ENCODE assay signal across 16 cellular contexts in the genomic region with DNA sequence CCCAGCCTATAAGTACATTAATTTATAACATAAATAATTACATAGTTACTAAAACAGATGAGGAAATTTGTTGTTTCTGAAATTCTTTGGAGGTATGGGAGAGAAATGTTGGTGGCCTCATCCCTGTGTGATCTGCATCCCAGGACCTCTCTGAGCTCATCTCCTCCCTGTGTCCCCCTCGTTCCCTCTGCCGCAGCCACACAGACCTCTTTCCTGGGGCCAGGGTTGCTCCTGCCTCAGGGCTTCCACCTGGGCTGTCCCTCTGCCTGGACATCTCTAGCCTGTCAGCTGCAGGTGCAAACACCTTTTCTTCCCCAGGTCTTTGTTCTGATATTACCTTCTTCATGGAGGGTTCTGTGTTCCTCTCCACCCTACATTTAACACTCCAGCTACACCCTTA. TPM values are rescaled to one million over a fixed set of nuclear protein-coding genes. Genes with fewer than 3 reads are reported as not detected.
DNase-seq lines count a peak whose midpoint lies in the region; TF ChIP-seq lines count a peak whose summit lies in the region.
"Had no signal": no experiment of that assay in that cellular context is flagged by ENCODE, and none has a peak within 500 bp of the region (broad histone marks: within the 10 kb centered on the region; RNA-seq: fewer than 3 reads in every experiment).

No MANE protein-coding gene starts in this region.

- DNase-seq in CD8-positive, alpha-beta memory T cell = no peak
- DNase-seq in trophoblast cell (no peak), sigmoid colon (no peak), COLO829 (ENCODE audit: low spot score) (no peak), nucleus accumbens (lab: John Stamatoyannopoulos, UW) (no peak)
- DNase-seq: CD4-positive, alpha-beta memory T cell; GDM1; GOT3; NCI-H1105 treated with DMSO at 0.1 percent for 48 hours; NCI-H1930; NCI-H446; OCI-M1 had no signal

- H3K4me1 ChIP-seq in BLaER1 = peaks cover 17% of the 10 kb centered on the region
- peaks cover 27% of the 10 kb centered on the region for H3K4me1 ChIP-seq in CD8-positive, alpha-beta memory T cell (ENCODE audit: insufficient read depth, low read length)
- peaks cover 0 to 16% of the 10 kb centered on the region in 2 donors for H3K4me1 ChIP-seq in duodenal mucosa (ENCODE audit: control insufficient read depth in 1 of 2, insufficient read depth in 2 of 2, low read length in 2 of 2)
- H3K4me1 ChIP-seq in trophoblast cell (ENCODE audit: control insufficient read depth in 1 of 2, insufficient read depth in 2 of 2, low read length in 2 of 2) = peaks cover 3 to 9% of the 10 kb centered on the region in 2 experiments
- H3K4me1 ChIP-seq in sigmoid colon = peaks cover 0 to 26% (median 22%) of the 10 kb centered on the region in 4 donors

- WGBS in trophoblast cell (ENCODE audit: extremely low coverage, insufficient coverage, insufficient read length) = no CpG with 5 or more reads among the region's 2 CpGs
- 94 to 100% methylated on average over 2 of the region's 2 CpGs for WGBS in sigmoid colon, 2 donors

- H4K20me1 ChIP-seq in BLaER1 = peaks cover 37% of the 10 kb centered on the region

- H3K4me3 ChIP-seq in BLaER1 = peak overlapping the region; percentile 26; the same call in 1 of the 2 replicates
- H3K4me3 ChIP-seq in CD8-positive, alpha-beta memory T cell (ENCODE audit: low read length) = no peak overlapping the region
- H3K4me3 ChIP-seq in duodenal mucosa (ENCODE audit: low read depth in 1 of 2, low read length in 2 of 2) = peak overlapping the region; percentile 19 to 28
- H3K4me3 ChIP-seq in trophoblast cell (ENCODE audit: low read depth, low read length) = no peak overlapping the region
- no peak overlapping the region for H3K4me3 ChIP-seq in sigmoid colon
- H3K4me3 ChIP-seq: GM12878 had no signal

- TF ChIP-seq EP300 in sigmoid colon (IDR thresholded peaks at IDR 0.05) = no peak

- no peak overlapping the region for H3K23ac ChIP-seq in trophoblast cell (ENCODE audit: low read length)

- H3K4ac ChIP-seq in trophoblast cell (ENCODE audit: low read depth, low read length) = peak overlapping the region; percentile 24

- peaks cover 0 to 22% (median 2%) of the 10 kb centered on the region in 5 donors for H3K9me3 Mint-ChIP-seq in CD8-positive, alpha-beta memory T cell

- no peak overlapping the region for H2BK12ac ChIP-seq in trophoblast cell (ENCODE audit: low read length)

- intact Hi-C loops in sigmoid colon (cut with DNase I) = no loop called here

- peaks cover 73 to 88% (median 86%) of the 10 kb centered on the region in 3 donors for H3K4me1 Mint-ChIP-seq in CD8-positive, alpha-beta memory T cell

- peak overlapping the region; percentile 9 for H3K18ac ChIP-seq in trophoblast cell (ENCODE audit: low read length)

- H3K27ac ChIP-seq in BLaER1 (no peak overlapping the region), duodenal mucosa (ENCODE audit: low read depth, low read length) (no peak overlapping the region), trophoblast cell (ENCODE audit: low read depth, low read length) (no peak overlapping the region), sigmoid colon (no peak overlapping the region)
- no peak overlapping the region for H3K27ac ChIP-seq in CD8-positive, alpha-beta memory T cell (ENCODE audit: low read depth, low read length)
- H3K27ac ChIP-seq: RWPE1 had no signal

- no peak overlapping the region for H2AK5ac ChIP-seq in trophoblast cell (ENCODE audit: low read length)

- H3K79me2 ChIP-seq in trophoblast cell (ENCODE audit: control insufficient read depth, insufficient read depth, low read length, poor library complexity) = peaks cover 16% of the 10 kb centered on the region

- TF ChIP-seq POLR2A in sigmoid colon (IDR thresholded peaks at IDR 0.05) = no peak

- peaks cover 76% of the 10 kb centered on the region for H3K36me3 ChIP-seq in BLaER1
- H3K36me3 ChIP-seq in CD8-positive, alpha-beta memory T cell (ENCODE audit: insufficient read depth, low read length) = peaks cover 26% of the 10 kb centered on the region
- H3K36me3 ChIP-seq in duodenal mucosa (ENCODE audit: control insufficient read depth in 1 of 2, insufficient read depth in 2 of 2, low read length in 2 of 2) = peaks cover 20 to 23% of the 10 kb centered on the region in 2 donors
- peaks cover 9% of the 10 kb centered on the region in 2 experiments for H3K36me3 ChIP-seq in trophoblast cell (ENCODE audit: control insufficient read depth in 1 of 2, insufficient read depth in 2 of 2, low read length in 2 of 2)
- H3K36me3 ChIP-seq in sigmoid colon = peaks cover 0 to 4% (median 0%) of the 10 kb centered on the region in 4 donors

- H2BK5ac ChIP-seq in trophoblast cell (ENCODE audit: low read depth, low read length, poor library complexity) = no peak overlapping the region

- no peak overlapping the region for H3K14ac ChIP-seq in trophoblast cell (ENCODE audit: low read length)

- H3K9me3 ChIP-seq in BLaER1 = peaks cover 72% of the 10 kb centered on the region
- peaks cover 9% of the 10 kb centered on the region for H3K9me3 ChIP-seq in CD8-positive, alpha-beta memory T cell (ENCODE audit: low read length)
- H3K9me3 ChIP-seq in duodenal mucosa (ENCODE audit: control insufficient read depth in 1 of 2, low read length in 2 of 2) = peaks cover 22 to 24% of the 10 kb centered on the region in 2 donors
- no peaks in the 10 kb centered on the region for H3K9me3 ChIP-seq in trophoblast cell (ENCODE audit: insufficient read depth, low read depth, low read length)
- H3K9me3 ChIP-seq in sigmoid colon = peaks cover 0 to 3% (median 0%) of the 10 kb centered on the region in 4 donors

- H3K4me2 ChIP-seq in BLaER1 = no peak overlapping the region
- no peak overlapping the region for H3K4me2 ChIP-seq in trophoblast cell (ENCODE audit: low read length)

- no peak overlapping the region for H2BK120ac ChIP-seq in trophoblast cell (ENCODE audit: insufficient read depth, low read length, poor library complexity)

- CTCF ChIA-PET in CD8-positive, alpha-beta memory T cell (lab: Charles Lee) = no interaction called here

- H3K9ac ChIP-seq in BLaER1 (no peak overlapping the region), duodenal mucosa (ENCODE audit: low read depth in 1 of 2, low read length in 2 of 2) (no peak overlapping the region), trophoblast cell (ENCODE audit: low read length) (no peak overlapping the region)

- H3K79me1 ChIP-seq in trophoblast cell (ENCODE audit: low read length) = peaks cover 6% of the 10 kb centered on the region

- POLR2A ChIA-PET in CD8-positive, alpha-beta memory T cell (lab: Charles Lee) = no interaction called here

- no peak for TF ChIP-seq CTCF in sigmoid colon (IDR thresholded peaks at IDR 0.05)

- H4K12ac ChIP-seq in trophoblast cell (ENCODE audit: low read depth, low read length) = peak overlapping the region; percentile 37

- H3K36me3 Mint-ChIP-seq in CD8-positive, alpha-beta memory T cell = peaks cover 23 to 64% (median 43%) of the 10 kb centered on the region in 3 donors

- H2AFZ ChIP-seq in trophoblast cell (ENCODE audit: insufficient read depth, low read length, poor library complexity) = no peak overlapping the region

- no peak overlapping the region for H4K91ac ChIP-seq in trophoblast cell (ENCODE audit: low read depth, low read length)

- H3K27ac Mint-ChIP-seq in CD8-positive, alpha-beta memory T cell = peak overlapping the region in 6 of 8 donors; percentile 23 to 82 (median 59)

- H3K27me3 ChIP-seq in BLaER1 = no peaks in the 10 kb centered on the region
- H3K27me3 ChIP-seq in CD8-positive, alpha-beta memory T cell (ENCODE audit: insufficient read depth, low read length, poor library complexity, severe bottlenecking) = no peaks in the 10 kb centered on the region
- no peaks in the 10 kb centered on the region for H3K27me3 ChIP-seq in duodenal mucosa (ENCODE audit: control insufficient read depth in 1 of 2, insufficient read depth in 2 of 2, low read length in 2 of 2)
- no peaks in the 10 kb centered on the region for H3K27me3 ChIP-seq in trophoblast cell (ENCODE audit: insufficient read depth, low read length)
- H3K27me3 ChIP-seq in sigmoid colon = no peaks in the 10 kb centered on the region

- H3K4me3 Mint-ChIP-seq in CD8-positive, alpha-beta memory T cell = peak overlapping the region in 5 of 7 donors; percentile 26 to 97 (median 32)

- H3K27me3 Mint-ChIP-seq in CD8-positive, alpha-beta memory T cell = no peaks in the 10 kb centered on the region
- H3K27me3 Mint-ChIP-seq: CD4-positive, alpha-beta memory T cell had no signal

- H4K8ac ChIP-seq in trophoblast cell (ENCODE audit: low read depth, low read length) = no peak overlapping the region

RNA-seq across cellular contexts. Expression of a gene that starts 3.9 kb away (rescaled TPM):
- total RNA-seq in CD8-positive, alpha-beta memory T cell = 10 to 100 TPM; 22.2 to 24.3 TPM
- polyA plus RNA-seq in CD8-positive, alpha-beta memory T cell = 69.7 TPM
- 14.6 and 16.6 TPM in 2 replicates for polyA plus RNA-seq in trophoblast cell (2013)
- total RNA-seq in sigmoid colon = 10 to 100 TPM in 2 of 4 donors, 1 to 10 TPM in 2; 5.5 to 11.0 (median 9.9) TPM
- 1 to 10 TPM; 2.8 to 5.7 (median 3.0) TPM for polyA plus RNA-seq in sigmoid colon

RNA-seq across cellular contexts. Expression of a gene that starts 23.7 kb away (rescaled TPM):
- 1 to 10 TPM; 5.6 to 6.6 TPM for total RNA-seq in CD8-positive, alpha-beta memory T cell
- polyA plus RNA-seq in CD8-positive, alpha-beta memory T cell = 28.0 TPM
- 9.3 and 10.7 TPM in 2 replicates for polyA plus RNA-seq in trophoblast cell (2013)
- 10 to 100 TPM in 1 of 4 donors, 1 to 10 TPM in 3; 7.5 to 11.2 (median 8.1) TPM for total RNA-seq in sigmoid colon
- 1 to 10 TPM; 3.5 to 6.0 (median 4.2) TPM for polyA plus RNA-seq in sigmoid colon

Comparison
In these comparisons a context has a peak if more than half of its experiments do, and no peak if none do; other contexts are left out.
1. H3K4me3 ChIP-seq: peak in BLaER1 (single experiment) and duodenal mucosa (2 of 2); none in CD8-positive, alpha-beta memory T cell (single experiment), trophoblast cell (single experiment) and sigmoid colon (0 of 4).